ENCODE assay signal across 1 cellular context in the genomic region with DNA sequence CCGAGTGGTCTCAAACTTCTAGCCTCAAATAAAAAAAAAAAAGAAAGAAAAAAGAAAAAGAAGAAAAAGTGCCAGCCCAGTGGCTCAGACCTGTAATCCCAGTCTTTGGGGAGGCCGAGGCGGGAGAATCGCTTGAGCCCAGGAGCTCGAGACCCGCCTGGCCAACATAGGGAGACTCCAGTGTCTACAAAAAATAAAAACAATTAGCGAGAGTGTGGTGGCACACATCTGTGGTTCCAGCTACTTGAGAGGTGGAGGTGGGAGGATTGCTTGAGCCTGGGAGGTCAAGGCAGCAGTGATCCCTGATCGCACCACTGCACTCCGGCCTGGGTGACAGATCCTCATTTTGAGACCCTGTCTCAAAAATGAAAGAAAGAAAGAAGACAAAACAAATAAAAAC.
TF ChIP-seq lines count a peak whose summit lies in the region.

No MANE protein-coding gene starts in this region.

TF ChIP-seq in WTC11, 78 proteins besides CTCF, POLR2A, EP300 and RAD21:
- TF ChIP-seq NR2C2 (CRISPR knock-in tag; IDR thresholded peaks at IDR 0.05): no peak
- TF ChIP-seq, protein P1, sequence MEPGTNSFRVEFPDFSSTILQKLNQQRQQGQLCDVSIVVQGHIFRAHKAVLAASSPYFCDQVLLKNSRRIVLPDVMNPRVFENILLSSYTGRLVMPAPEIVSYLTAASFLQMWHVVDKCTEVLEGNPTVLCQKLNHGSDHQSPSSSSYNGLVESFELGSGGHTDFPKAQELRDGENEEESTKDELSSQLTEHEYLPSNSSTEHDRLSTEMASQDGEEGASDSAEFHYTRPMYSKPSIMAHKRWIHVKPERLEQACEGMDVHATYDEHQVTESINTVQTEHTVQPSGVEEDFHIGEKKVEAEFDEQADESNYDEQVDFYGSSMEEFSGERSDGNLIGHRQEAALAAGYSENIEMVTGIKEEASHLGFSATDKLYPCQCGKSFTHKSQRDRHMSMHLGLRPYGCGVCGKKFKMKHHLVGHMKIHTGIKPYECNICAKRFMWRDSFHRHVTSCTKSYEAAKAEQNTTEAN (CRISPR knock-in tag; IDR thresholded peaks at IDR 0.05): no peak
- TF ChIP-seq HMGXB4 (CRISPR knock-in tag; IDR thresholded peaks at IDR 0.05): no peak
- TF ChIP-seq ZNF121 (CRISPR knock-in tag; IDR thresholded peaks at IDR 0.05): 0 out of 2 replicates have a peak, but pooled peaks have one; percentile 46
TF ChIP-seq in WTC11: peak in this region for 1.
